Comparison of ENCODE assay signal across 1 cellular context in the genomic region with DNA sequence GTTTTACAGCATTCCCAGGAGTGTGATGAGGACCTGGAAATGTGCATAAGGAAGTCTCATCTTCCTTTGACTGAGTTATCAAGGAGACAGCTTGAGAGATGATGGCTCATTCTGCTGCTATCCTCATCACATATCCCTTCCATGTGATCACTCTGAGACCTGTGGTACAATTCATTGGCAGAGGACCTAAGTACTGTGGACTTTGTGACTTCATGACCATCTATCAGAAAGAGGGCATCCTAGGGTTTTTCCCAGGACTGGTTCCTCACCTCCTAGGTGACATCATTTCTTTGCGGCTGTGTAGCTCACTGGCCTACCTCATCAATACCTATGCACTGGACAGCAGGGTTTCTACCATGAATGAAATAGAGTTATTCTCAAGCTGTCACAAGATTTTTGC.
TF ChIP-seq lines count a peak whose summit lies in the region.

No MANE protein-coding gene starts in this region.

TF ChIP-seq in HepG2, 621 proteins besides CTCF, POLR2A, EP300 and RAD21 (continued from another document):
- TF ChIP-seq, protein P1, sequence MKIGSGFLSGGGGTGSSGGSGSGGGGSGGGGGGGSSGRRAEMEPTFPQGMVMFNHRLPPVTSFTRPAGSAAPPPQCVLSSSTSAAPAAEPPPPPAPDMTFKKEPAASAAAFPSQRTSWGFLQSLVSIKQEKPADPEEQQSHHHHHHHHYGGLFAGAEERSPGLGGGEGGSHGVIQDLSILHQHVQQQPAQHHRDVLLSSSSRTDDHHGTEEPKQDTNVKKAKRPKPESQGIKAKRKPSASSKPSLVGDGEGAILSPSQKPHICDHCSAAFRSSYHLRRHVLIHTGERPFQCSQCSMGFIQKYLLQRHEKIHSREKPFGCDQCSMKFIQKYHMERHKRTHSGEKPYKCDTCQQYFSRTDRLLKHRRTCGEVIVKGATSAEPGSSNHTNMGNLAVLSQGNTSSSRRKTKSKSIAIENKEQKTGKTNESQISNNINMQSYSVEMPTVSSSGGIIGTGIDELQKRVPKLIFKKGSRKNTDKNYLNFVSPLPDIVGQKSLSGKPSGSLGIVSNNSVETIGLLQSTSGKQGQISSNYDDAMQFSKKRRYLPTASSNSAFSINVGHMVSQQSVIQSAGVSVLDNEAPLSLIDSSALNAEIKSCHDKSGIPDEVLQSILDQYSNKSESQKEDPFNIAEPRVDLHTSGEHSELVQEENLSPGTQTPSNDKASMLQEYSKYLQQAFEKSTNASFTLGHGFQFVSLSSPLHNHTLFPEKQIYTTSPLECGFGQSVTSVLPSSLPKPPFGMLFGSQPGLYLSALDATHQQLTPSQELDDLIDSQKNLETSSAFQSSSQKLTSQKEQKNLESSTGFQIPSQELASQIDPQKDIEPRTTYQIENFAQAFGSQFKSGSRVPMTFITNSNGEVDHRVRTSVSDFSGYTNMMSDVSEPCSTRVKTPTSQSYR (CRISPR knock-in tag; IDR thresholded peaks at IDR 0.05; ENCODE audit: borderline replicate concordance), result no peak
- TF ChIP-seq TBP (CRISPR knock-in tag; IDR thresholded peaks at IDR 0.05), result no peak
- no peak for TF ChIP-seq JUN (CRISPR knock-in tag; IDR thresholded peaks at IDR 0.05)
- no peak for TF ChIP-seq ZNF577 (CRISPR knock-in tag; IDR thresholded peaks at IDR 0.05; ENCODE audit: borderline replicate concordance, low read depth)
- no peak for TF ChIP-seq NFKB2 (CRISPR knock-in tag; IDR thresholded peaks at IDR 0.05; ENCODE audit: borderline replicate concordance)
- TF ChIP-seq NPAS2 (CRISPR knock-in tag; IDR thresholded peaks at IDR 0.05; ENCODE audit: borderline replicate concordance), result no peak
